16 cellular contexts compared by ENCODE assay signal in genomic region chr1:39936724-39937491, GRCh38. TPM values are rescaled to one million over a fixed set of nuclear protein-coding genes. Genes with fewer than 3 reads are reported as not detected.
DNase-seq lines count a peak whose midpoint lies in the region; ATAC-seq, FAIRE-seq and TF ChIP-seq lines count a peak whose summit lies in the region.
"Had no signal": no experiment of that assay in that cellular context is flagged by ENCODE, and none has a peak within 500 bp of the region (broad histone marks: within the 10 kb centered on the region; RNA-seq: fewer than 3 reads in every experiment).

No MANE protein-coding gene starts in this region.

- H3K4me3 ChIP-seq in heart left ventricle (peak overlapping the region in 2 of 12 donors; percentile 22 to 40), left ventricle myocardium inferior (no peak overlapping the region)
- H3K4me3 ChIP-seq: colonic mucosa, SK-N-MC had no signal

- peak overlapping the region; percentile 64 for H3K27ac Mint-ChIP-seq in activated T-helper 17 cell treated with anti-CD3 and anti-CD28 coated beads, Interleukin-2, amount 50 U/mL, for 72 hours
- no peak overlapping the region for H3K27ac Mint-ChIP-seq in activated T-helper 2 cell treated with anti-CD3 and anti-CD28 coated beads, Interferon-gamma antibody, Interleukin-2, Interleukin-4, amounts not matched to agents 10 μg/mL and 5 μg/mL and 100 μg/mL, durations not matched to agents 14 hours and 24 hours and 36 hours
- H3K27ac Mint-ChIP-seq: activated B cell treated with CpG ODN at 0.5 μM for 24 hours had no signal

- intact Hi-C loops in heart left ventricle (cut with DNase I), result no loop called here
- intact Hi-C loops in left ventricle myocardium inferior (cut with micrococcal nuclease), result no loop called here
- intact Hi-C loops in activated T-helper 2 cell treated with anti-CD3 and anti-CD28 coated beads, Interferon-gamma antibody, Interleukin-2, Interleukin-4, amounts not matched to agents 10 μg/mL and 5 μg/mL and 100 μg/mL, durations not matched to agents 14 hours and 24 hours and 36 hours (cut with micrococcal nuclease), result no loop called here

- 36 to 86% (median 80%) methylated on average over 2 of the region's 2 CpGs for WGBS in heart left ventricle, 4 donors

- H3K9me3 ChIP-seq in heart left ventricle (no peaks in the 10 kb centered on the region), left ventricle myocardium inferior (replicated peaks) (peaks cover 4% of the 10 kb centered on the region)
- H3K9me3 ChIP-seq: colonic mucosa had no signal

- H3K4me1 Mint-ChIP-seq in activated T-helper 17 cell treated with anti-CD3 and anti-CD28 coated beads, Interleukin-2, amount 50 U/mL, for 72 hours, result no peaks in the 10 kb centered on the region
- H3K4me1 Mint-ChIP-seq in activated T-helper 2 cell treated with anti-CD3 and anti-CD28 coated beads, Interferon-gamma antibody, Interleukin-2, Interleukin-4, amounts not matched to agents 10 μg/mL and 5 μg/mL and 100 μg/mL, durations not matched to agents 14 hours and 24 hours and 36 hours (ENCODE audit: low read depth), result peaks cover 4% of the 10 kb centered on the region

- peaks cover 3% of the 10 kb centered on the region for H3K27me3 Mint-ChIP-seq in activated T-helper 17 cell treated with anti-CD3 and anti-CD28 coated beads, Interleukin-2, amount 50 U/mL, for 72 hours
- peaks cover 5% of the 10 kb centered on the region for H3K27me3 Mint-ChIP-seq in activated T-helper 2 cell treated with anti-CD3 and anti-CD28 coated beads, Interferon-gamma antibody, Interleukin-2, Interleukin-4, amounts not matched to agents 10 μg/mL and 5 μg/mL and 100 μg/mL, durations not matched to agents 14 hours and 24 hours and 36 hours (ENCODE audit: low read depth)
- H3K27me3 Mint-ChIP-seq: activated B cell treated with CpG ODN at 0.5 μM for 24 hours had no signal

- DNase-seq in heart left ventricle, result peak in 1 of 5 donors; percentile 26
- no peak for DNase-seq in left ventricle myocardium inferior
- DNase-seq in medulla oblongata (ENCODE audit: extremely low spot score), result peak; percentile 84
- DNase-seq in stimulated activated CD4-positive, alpha-beta T cell treated with anti-CD3 and anti-CD28 coated beads, Interleukin-4, amount 100 ng/mL, for 24 hours, result no peak
- DNase-seq in activated T-helper 2 cell treated with anti-CD3 and anti-CD28 coated beads, Interferon-gamma antibody, Interleukin-2, Interleukin-4, amounts not matched to agents 10 μg/mL and 5 μg/mL and 100 μg/mL, durations not matched to agents 14 hours and 24 hours and 36 hours (ENCODE audit: low spot score), result no peak
- DNase-seq in HTR-8/SVneo (ENCODE audit: insufficient read length, low spot score), result no peak
- DNase-seq: activated B cell treated with CpG ODN at 0.5 μM for 24 hours, colonic mucosa, DMS79, NCI-H187, NCI-H526 treated with DMSO at 0.1 percent for 48 hours, trophoblast cell had no signal

- peak overlapping the region in 1 of 12 donors; percentile 81 for H3K27ac ChIP-seq in heart left ventricle
- no peak overlapping the region for H3K27ac ChIP-seq in left ventricle myocardium inferior (replicated peaks)
- H3K27ac ChIP-seq: colonic mucosa, parathyroid adenoma, SK-N-MC had no signal

- ATAC-seq in heart left ventricle, result peak in 3 of 4 donors; percentile 53 to 80 (median 66)
- ATAC-seq in activated T-helper 17 cell treated with anti-CD3 and anti-CD28 coated beads, Interleukin-2, amount 50 U/mL, for 72 hours (replicated peaks), result no peak
- no peak for ATAC-seq in HG03139 (IDR thresholded peaks at IDR 0.05; ENCODE audit: unreplicated experiment)

- FAIRE-seq in HTR-8/SVneo (lab: Jason Lieb, UNC), result no peak

- no peak for TF ChIP-seq CTCF in heart left ventricle (IDR thresholded peaks at IDR 0.05)
- no peak for TF ChIP-seq CTCF in left ventricle myocardium inferior (IDR thresholded peaks at IDR 0.05; ENCODE audit: borderline replicate concordance)

- no peaks in the 10 kb centered on the region for H3K9me3 Mint-ChIP-seq in activated T-helper 17 cell treated with anti-CD3 and anti-CD28 coated beads, Interleukin-2, amount 50 U/mL, for 72 hours
- H3K9me3 Mint-ChIP-seq in activated T-helper 2 cell treated with anti-CD3 and anti-CD28 coated beads, Interferon-gamma antibody, Interleukin-2, Interleukin-4, amounts not matched to agents 10 μg/mL and 5 μg/mL and 100 μg/mL, durations not matched to agents 14 hours and 24 hours and 36 hours, result no peaks in the 10 kb centered on the region
- H3K9me3 Mint-ChIP-seq: activated B cell treated with CpG ODN at 0.5 μM for 24 hours had no signal

- H3K36me3 ChIP-seq in heart left ventricle, result no peaks in the 10 kb centered on the region
- no peaks in the 10 kb centered on the region for H3K36me3 ChIP-seq in left ventricle myocardium inferior
- H3K36me3 ChIP-seq: colonic mucosa had no signal

- no peak for TF ChIP-seq POLR2A in heart left ventricle (IDR thresholded peaks at IDR 0.05)

- no peaks in the 10 kb centered on the region for H3K36me3 Mint-ChIP-seq in activated T-helper 17 cell treated with anti-CD3 and anti-CD28 coated beads, Interleukin-2, amount 50 U/mL, for 72 hours (ENCODE audit: low read depth)
- H3K36me3 Mint-ChIP-seq in activated T-helper 2 cell treated with anti-CD3 and anti-CD28 coated beads, Interferon-gamma antibody, Interleukin-2, Interleukin-4, amounts not matched to agents 10 μg/mL and 5 μg/mL and 100 μg/mL, durations not matched to agents 14 hours and 24 hours and 36 hours (ENCODE audit: low read depth), result no peaks in the 10 kb centered on the region

- peaks cover 0 to 56% (median 0%) of the 10 kb centered on the region in 12 donors for H3K4me1 ChIP-seq in heart left ventricle
- no peaks in the 10 kb centered on the region for H3K4me1 ChIP-seq in left ventricle myocardium inferior
- H3K4me1 ChIP-seq: parathyroid adenoma had no signal

- H3K27me3 ChIP-seq in heart left ventricle (no peaks in the 10 kb centered on the region), left ventricle myocardium inferior (ENCODE audit: low read depth) (peaks cover 15% of the 10 kb centered on the region)
- H3K27me3 ChIP-seq: colonic mucosa had no signal

- H3K4me3 Mint-ChIP-seq in activated T-helper 17 cell treated with anti-CD3 and anti-CD28 coated beads, Interleukin-2, amount 50 U/mL, for 72 hours, result no peak overlapping the region
- no peak overlapping the region for H3K4me3 Mint-ChIP-seq in activated T-helper 2 cell treated with anti-CD3 and anti-CD28 coated beads, Interferon-gamma antibody, Interleukin-2, Interleukin-4, amounts not matched to agents 10 μg/mL and 5 μg/mL and 100 μg/mL, durations not matched to agents 14 hours and 24 hours and 36 hours (ENCODE audit: low read depth)
- H3K4me3 Mint-ChIP-seq: activated B cell treated with CpG ODN at 0.5 μM for 24 hours had no signal

RNA-seq across cellular contexts. Expression of gene MFSD2A, which starts 18.0 kb away (rescaled TPM):
- total RNA-seq in heart left ventricle (1 to 10 TPM in 4 of 9 donors, under 1 TPM in 5; 0.23 to 4.2 (median 0.96) TPM), left ventricle myocardium inferior (0.22 TPM)
- polyA plus RNA-seq in heart left ventricle, result 10 to 100 TPM in 1 of 2 donors, under 1 TPM in 1; 0.11 to 12.7 TPM
- 10 to 100 TPM in 1 of 2 donors, 1 to 10 TPM in 1; 8.1 to 10.3 TPM for total RNA-seq in activated T-helper 17 cell treated with anti-CD3 and anti-CD28 coated beads, Interleukin-2, amount 50 U/mL, for 72 hours
- total RNA-seq in activated T-helper 2 cell treated with anti-CD3 and anti-CD28 coated beads, Interferon-gamma antibody, Interleukin-2, Interleukin-4, amounts not matched to agents 10 μg/mL and 5 μg/mL and 100 μg/mL, durations not matched to agents 14 hours and 24 hours and 36 hours, result 43.3 and 47.8 TPM in 2 replicates

RNA-seq across cellular contexts. Expression of gene MYCL, which starts 35.2 kb away (rescaled TPM):
- 1 to 10 TPM in 3 of 9 donors, under 1 TPM in 6; 0.27 to 3.0 (median 0.75) TPM for total RNA-seq in heart left ventricle
- under 1 TPM; 0.15 to 0.53 TPM for polyA plus RNA-seq in heart left ventricle
- 0.44 TPM for total RNA-seq in left ventricle myocardium inferior
- total RNA-seq in activated T-helper 17 cell treated with anti-CD3 and anti-CD28 coated beads, Interleukin-2, amount 50 U/mL, for 72 hours, result under 1 TPM in 1 of 2 donors, not detected in 1; 0.09 TPM
- 0.50 and 0.57 TPM in 2 replicates for total RNA-seq in activated T-helper 2 cell treated with anti-CD3 and anti-CD28 coated beads, Interferon-gamma antibody, Interleukin-2, Interleukin-4, amounts not matched to agents 10 μg/mL and 5 μg/mL and 100 μg/mL, durations not matched to agents 14 hours and 24 hours and 36 hours

RNA-seq across cellular contexts. Expression of gene TRIT1, which starts 53.6 kb away (rescaled TPM):
- total RNA-seq in heart left ventricle, result 10 to 100 TPM; 15.0 to 19.0 (median 17.2) TPM
- 10 to 100 TPM; 13.6 to 14.0 TPM for polyA plus RNA-seq in heart left ventricle
- total RNA-seq in left ventricle myocardium inferior, result 12.5 TPM
- total RNA-seq in activated T-helper 17 cell treated with anti-CD3 and anti-CD28 coated beads, Interleukin-2, amount 50 U/mL, for 72 hours, result 10 to 100 TPM; 33.6 to 41.0 TPM
- total RNA-seq in activated T-helper 2 cell treated with anti-CD3 and anti-CD28 coated beads, Interferon-gamma antibody, Interleukin-2, Interleukin-4, amounts not matched to agents 10 μg/mL and 5 μg/mL and 100 μg/mL, durations not matched to agents 14 hours and 24 hours and 36 hours, result 22.8 and 26.2 TPM in 2 replicates

Comparison
In these comparisons a context has a peak if more than half of its experiments do, and no peak if none do; other contexts are left out.
1. ATAC-seq: peak in heart left ventricle (3 of 4); none in activated T-helper 17 cell treated with anti-CD3 and anti-CD28 coated beads, Interleukin-2, amount 50 U/mL, for 72 hours (single experiment) and HG03139 (single experiment).